Comparison of ENCODE assay signal across 22 cellular contexts in genomic region chr7:131605280-131605878, GRCh38. TPM values are rescaled to one million over a fixed set of nuclear protein-coding genes. Genes with fewer than 3 reads are reported as not detected.
DNase-seq lines count a peak whose midpoint lies in the region; ATAC-seq, FAIRE-seq and TF ChIP-seq lines count a peak whose summit lies in the region.
"Had no signal": no experiment of that assay in that cellular context is flagged by ENCODE, and none has a peak within 500 bp of the region (broad histone marks: within the 10 kb centered on the region; RNA-seq: fewer than 3 reads in every experiment).

No MANE protein-coding gene starts in this region.

- POLR2A ChIA-PET in A673 (lab: Charles Lee; ENCODE audit: low non-redundant PET), result no interaction called here

- no peaks in the 10 kb centered on the region for H3K27me3 ChIP-seq in A673 (replicated peaks; ENCODE audit: insufficient read depth, low read depth, low read length, poor library complexity)
- no peaks in the 10 kb centered on the region for H3K27me3 ChIP-seq in HUES6 (ENCODE audit: control insufficient read depth, insufficient read depth, low read length)
- no peaks in the 10 kb centered on the region for H3K27me3 ChIP-seq in RWPE2 (ENCODE audit: insufficient read depth, poor library complexity, severe bottlenecking)
- H3K27me3 ChIP-seq in iPS-20b (ENCODE audit: insufficient read depth, low read length), result no peaks in the 10 kb centered on the region
- H3K27me3 ChIP-seq in breast epithelium, result no peaks in the 10 kb centered on the region
- H3K27me3 ChIP-seq: cardiac muscle cell, testis had no signal

- H3K9me3 ChIP-seq in A673 (ENCODE audit: low read depth, low read length, poor library complexity, severe bottlenecking) (no peaks in the 10 kb centered on the region), HUES6 (ENCODE audit: control insufficient read depth, insufficient read depth, low read depth, low read length) (no peaks in the 10 kb centered on the region), RWPE2 (ENCODE audit: severe bottlenecking) (no peaks in the 10 kb centered on the region), iPS-20b (ENCODE audit: insufficient read depth, low read depth, low read length) (no peaks in the 10 kb centered on the region), breast epithelium (no peaks in the 10 kb centered on the region)
- H3K9me3 ChIP-seq: testis had no signal

- no peak for FAIRE-seq in D721Med (lab: Jason Lieb, UNC)
- FAIRE-seq: islet of Langerhans had no signal

- H3K27ac ChIP-seq in A673 (ENCODE audit: low read depth, low read length, poor library complexity, severe bottlenecking) (no peak overlapping the region), HUES6 (ENCODE audit: low read depth, low read length) (peak overlapping the region; percentile 100), RWPE2 (ENCODE audit: poor library complexity, severe bottlenecking) (peak overlapping the region; percentile 7), iPS-20b (ENCODE audit: low read length) (peak overlapping the region; percentile 98), breast epithelium (no peak overlapping the region)
- H3K27ac ChIP-seq: testis had no signal

- H3K4me1 ChIP-seq in A673 (ENCODE audit: insufficient read depth, low read length, poor library complexity, severe bottlenecking) (peaks cover 6% of the 10 kb centered on the region), HUES6 (ENCODE audit: control insufficient read depth, insufficient read depth, low read length) (peaks cover 69% of the 10 kb centered on the region), RWPE2 (ENCODE audit: insufficient read depth, poor library complexity, severe bottlenecking) (peaks cover 8% of the 10 kb centered on the region), iPS-20b (ENCODE audit: insufficient read depth, low read length) (peaks cover 47% of the 10 kb centered on the region), breast epithelium (no peaks in the 10 kb centered on the region)
- H3K4me1 ChIP-seq: testis had no signal

- no peak for TF ChIP-seq POLR2A in breast epithelium (IDR thresholded peaks at IDR 0.05)

- BruUV-seq in A673 (replicated peaks; lab: Mats Ljungman, UMichigan), result no TSS peak

- TF ChIP-seq CTCF in A673 (conservative IDR thresholded peaks at IDR 0.05; ENCODE audit: low read depth, low read length) (no peak), RWPE2 (IDR thresholded peaks at IDR 0.05; ENCODE audit: poor library complexity, severe bottlenecking) (no peak), D721Med (IDR thresholded peaks at IDR 0.05; ENCODE audit: insufficient read depth, missing control alignments) (no peak), breast epithelium (IDR thresholded peaks at IDR 0.05) (no peak)

- ATAC-seq in RWPE2 (ENCODE audit: low read depth), result no peak
- ATAC-seq: activated CD4-positive, alpha-beta T cell treated with anti-CD3 and anti-CD28 coated beads for 36 hours; Right ventricle myocardium inferior; sciatic nerve had no signal

- no peak overlapping the region for H3K4me3 ChIP-seq in A673 (ENCODE audit: low read depth, low read length, poor library complexity, severe bottlenecking)
- peak overlapping the region; percentile 38 for H3K4me3 ChIP-seq in HUES6 (ENCODE audit: low read depth, low read length)
- no peak overlapping the region for H3K4me3 ChIP-seq in RWPE2 (ENCODE audit: severe bottlenecking)
- peak overlapping the region; percentile 60 for H3K4me3 ChIP-seq in iPS-20b (ENCODE audit: low read length)
- no peak overlapping the region for H3K4me3 ChIP-seq in breast epithelium
- H3K4me3 ChIP-seq: cardiac muscle cell, testis had no signal

- intact Hi-C loops in A673 (cut with micrococcal nuclease; ENCODE audit: unreplicated experiment), result no loop called here
- intact Hi-C loops in breast epithelium (cut with DNase I; ENCODE audit: low total_unique reads), result no loop called here

- DNase-seq in A673 (ENCODE audit: low spot score) (peak; percentile 58), RWPE2 (ENCODE audit: low spot score) (no peak), D721Med (ENCODE audit: insufficient read length, low spot score) (no peak), breast epithelium (ENCODE audit: low spot score in 2 of 2) (no peak), activated gamma-delta T cell (lab: John Stamatoyannopoulos, UW) (no peak)
- no peak for DNase-seq in activated naive CD4-positive, alpha-beta T cell (lab: John Stamatoyannopoulos, UW)
- DNase-seq: ACHN; activated CD4-positive, alpha-beta T cell treated with anti-CD3 and anti-CD28 coated beads for 36 hours; Calu3; effector CD4-positive, alpha-beta T cell; GOT3; midbrain; NCI-H1048; occipital lobe; stimulated activated CD4-positive, alpha-beta T cell treated with anti-CD3 and anti-CD28 coated beads, Interleukin-4, amount 100 ng/mL, for 1 hour; testis had no signal

- H3K36me3 ChIP-seq in A673 (ENCODE audit: insufficient read depth, low read length, poor library complexity, severe bottlenecking) (no peaks in the 10 kb centered on the region), HUES6 (ENCODE audit: control insufficient read depth, insufficient read depth, low read length) (no peaks in the 10 kb centered on the region), RWPE2 (ENCODE audit: low read depth) (no peaks in the 10 kb centered on the region), iPS-20b (ENCODE audit: insufficient read depth, low read depth, low read length) (no peaks in the 10 kb centered on the region), breast epithelium (no peaks in the 10 kb centered on the region)
- H3K36me3 ChIP-seq: cardiac muscle cell had no signal

- H3K9ac ChIP-seq in HUES6 (ENCODE audit: low read length) (peak overlapping the region; percentile 96), iPS-20b (ENCODE audit: low read depth, low read length) (peak overlapping the region; percentile 86)

- CTCF ChIA-PET in A673 (lab: Charles Lee), result no interaction called here

RNA-seq across cellular contexts. Expression of gene PODXL, which starts 49.0 kb away (rescaled TPM):
- total RNA-seq in A673 (2021) (22.1 and 22.6 TPM in 2 replicates), breast epithelium (10 to 100 TPM; 20.3 to 55.6 (median 33.1) TPM)

Comparison
In these comparisons a context has a peak if more than half of its experiments do, and no peak if none do; other contexts are left out.
1. H3K27ac ChIP-seq: peak in HUES6 (single experiment), RWPE2 (single experiment) and iPS-20b (single experiment); none in A673 (single experiment) and breast epithelium (0 of 2).
2. H3K4me3 ChIP-seq: peak in HUES6 (single experiment) and iPS-20b (single experiment); none in A673 (single experiment), RWPE2 (single experiment) and breast epithelium (0 of 3).